8 cellular contexts compared by ENCODE assay signal in genomic region chr17:44689492-44690217, GRCh38. TPM values are rescaled to one million over a fixed set of nuclear protein-coding genes. Genes with fewer than 3 reads are reported as not detected.
DNase-seq lines count a peak whose midpoint lies in the region; ATAC-seq, FAIRE-seq and TF ChIP-seq lines count a peak whose summit lies in the region.

Gene CCDC43 (minus strand): TSS chr17:44689776. CDS start chr17:44689753, 23 bp downstream.

- DNase-seq in NCI-H460 (ENCODE audit: extremely low read depth, low read depth) (peak; percentile 87), cerebellar cortex (ENCODE audit: low spot score) (peak; percentile 94), kidney (peak; percentile 96)
- DNase-seq in stimulated activated CD4-positive, alpha-beta T cell treated with anti-CD3 and anti-CD28 coated beads, Interleukin-15, amount 100 ng/mL, for 1 hour (ENCODE audit: low read depth in 1 of 2, low spot score in 1 of 2), result peak; percentile 86 to 88

- no peaks in the 10 kb centered on the region for H3K9me3 ChIP-seq in kidney (ENCODE audit: control insufficient read depth in 1 of 2, low read length in 2 of 2)

- ATAC-seq in GM18873 (IDR thresholded peaks at IDR 0.05; ENCODE audit: low FRiP score, unreplicated experiment) (peak; percentile 78), HG03342 (IDR thresholded peaks at IDR 0.05; ENCODE audit: unreplicated experiment) (peak; percentile 78)
- ATAC-seq in activated CD4-positive, CD25-positive, alpha-beta regulatory T cell treated with anti-CD3 and anti-CD28 coated beads, Interleukin-2, amount 50 U/mL, for 24 hours, result peak; percentile 99

- no peaks in the 10 kb centered on the region for H3K27me3 ChIP-seq in ACC112 (ENCODE audit: insufficient read depth, low read length)

- no peak for FAIRE-seq in kidney (lab: Jason Lieb, UNC)

- H2AFZ ChIP-seq in ACC112 (ENCODE audit: low read length, unreplicated experiment), result peak within 1 kb of the TSS; percentile 78

- no peaks in the 10 kb centered on the region for H3K4me1 ChIP-seq in ACC112 (ENCODE audit: control insufficient read depth, insufficient read depth, low read length, unreplicated experiment)
- peaks cover 0 to 7% of the 10 kb centered on the region in 2 donors for H3K4me1 ChIP-seq in kidney (ENCODE audit: control insufficient read depth in 1 of 2, insufficient read depth in 1 of 2, low read depth in 1 of 2, low read length in 2 of 2)

- H3K36me3 ChIP-seq in ACC112 (ENCODE audit: insufficient read depth, low read length), result no peaks in the 10 kb centered on the region
- peaks cover 0 to 2% of the 10 kb centered on the region in 2 donors for H3K36me3 ChIP-seq in kidney (ENCODE audit: control insufficient read depth in 1 of 2, insufficient read depth in 2 of 2, low read length in 2 of 2)

- H3K4me3 ChIP-seq in ACC112 (ENCODE audit: low read depth, low read length) (peak within 1 kb of the TSS; percentile 97), kidney (ENCODE audit: low read length in 2 of 2) (peak within 1 kb of the TSS; percentile 88 to 99)

- peak within 1 kb of the TSS; percentile 72 to 97 for H3K9ac ChIP-seq in kidney (ENCODE audit: low read length in 2 of 2)

- intact Hi-C loops in kidney (cut with DNase I), result no loop called here

- peaks cover 41% of the 10 kb centered on the region for H3K79me2 ChIP-seq in ACC112 (ENCODE audit: control insufficient read depth, insufficient read depth, low read length, unreplicated experiment)

- no peak for TF ChIP-seq CTCF in kidney (IDR thresholded peaks at IDR 0.05; ENCODE audit: borderline replicate concordance, extremely low read depth, insufficient read depth)

- H3K27ac ChIP-seq in ACC112 (ENCODE audit: low read depth, low read length), result peak within 1 kb of the TSS; percentile 81
- H3K27ac ChIP-seq in kidney (ENCODE audit: low read depth in 2 of 2, low read length in 2 of 2), result peak within 1 kb of the TSS; percentile 16 to 63

RNA-seq across cellular contexts. Expression of gene CCDC43, which starts in this region (rescaled TPM):
- 46.0 and 49.1 TPM in 2 replicates for total RNA-seq in NCI-H460 (2014; rRNA removed; shearing (Covaris generic))
- polyA plus RNA-seq in NCI-H460 (2014; cell fraction: nucleus; rRNA removed), result 33.8 and 44.9 TPM in 2 replicates
- 20.3 TPM for total RNA-seq in kidney
- polyA plus RNA-seq in kidney (ENCODE audit: insufficient read depth, low read depth, low replicate concordance), result 14.9 TPM

Comparison
In these comparisons a context has a peak if more than half of its experiments do, and no peak if none do; other contexts are left out.
1. Peak in every context shown above with its lines: DNase-seq, ATAC-seq, H3K4me3 ChIP-seq and H3K27ac ChIP-seq.